Comparison of ENCODE assay signal across 13 cellular contexts in genomic region chr10:95035343-95036283, GRCh38. TPM values are rescaled to one million over a fixed set of nuclear protein-coding genes. Genes with fewer than 3 reads are reported as not detected.
"Had no signal": no experiment of that assay in that cellular context is flagged by ENCODE, and none has a peak within 500 bp of the region (broad histone marks: within the 10 kb centered on the region; RNA-seq: fewer than 3 reads in every experiment).

No MANE protein-coding gene starts in this region.

- H3K27ac ChIP-seq: adrenal gland, colonic mucosa, foreskin keratinocyte, heart right ventricle had no signal

- H3K36me3 ChIP-seq: adrenal gland, colonic mucosa, heart right ventricle had no signal

- ATAC-seq: foreskin keratinocyte; heart right ventricle; stimulated activated naive CD8-positive, alpha-beta T cell treated with anti-CD3 and anti-CD28 coated beads, Interleukin-15, Interleukin-2, amounts not matched to agents 100 U/mL and 50 U/mL, for 24 hours had no signal

- H3K4me1 ChIP-seq: adrenal gland, colonic mucosa, foreskin keratinocyte, heart right ventricle had no signal

- H3K4me3 ChIP-seq: adrenal gland, colonic mucosa, heart right ventricle had no signal

- H3K27me3 ChIP-seq: adrenal gland, colonic mucosa, foreskin keratinocyte, heart right ventricle had no signal

- H3K9me3 ChIP-seq: adrenal gland, colonic mucosa had no signal

- DNase-seq: activated CD4-positive, CD25-positive, alpha-beta regulatory T cell; activated naive CD4-positive, alpha-beta T cell treated with anti-CD3 and anti-CD28 coated beads, Interleukin-2, amount 50 U/mL, for 16 hours; adrenal gland; caudate nucleus; colonic mucosa; foreskin keratinocyte; heart right ventricle; stimulated activated CD4-positive, alpha-beta T cell treated with anti-CD3 and anti-CD28 coated beads, Interleukin-4, amount 100 ng/mL, for 1 hour; stimulated activated CD8-positive, alpha-beta memory T cell treated with anti-CD3 and anti-CD28 coated beads, Interleukin-4, amount 100 ng/mL, for 48 hours; stimulated activated naive CD8-positive, alpha-beta T cell treated with anti-CD3 and anti-CD28 coated beads, Interleukin-15, Interleukin-2, amounts not matched to agents 100 U/mL and 50 U/mL, for 24 hours had no signal

- FAIRE-seq: endothelial cell of umbilical vein, islet of Langerhans had no signal

RNA-seq across cellular contexts. Expression of gene CYP2C8, which starts 33.7 kb away (rescaled TPM):
- total RNA-seq: endothelial cell of umbilical vein, osteocyte had no signal
- polyA plus RNA-seq: foreskin keratinocyte had no signal
